ENCODE assay signal across 1 cellular context in the genomic region with DNA sequence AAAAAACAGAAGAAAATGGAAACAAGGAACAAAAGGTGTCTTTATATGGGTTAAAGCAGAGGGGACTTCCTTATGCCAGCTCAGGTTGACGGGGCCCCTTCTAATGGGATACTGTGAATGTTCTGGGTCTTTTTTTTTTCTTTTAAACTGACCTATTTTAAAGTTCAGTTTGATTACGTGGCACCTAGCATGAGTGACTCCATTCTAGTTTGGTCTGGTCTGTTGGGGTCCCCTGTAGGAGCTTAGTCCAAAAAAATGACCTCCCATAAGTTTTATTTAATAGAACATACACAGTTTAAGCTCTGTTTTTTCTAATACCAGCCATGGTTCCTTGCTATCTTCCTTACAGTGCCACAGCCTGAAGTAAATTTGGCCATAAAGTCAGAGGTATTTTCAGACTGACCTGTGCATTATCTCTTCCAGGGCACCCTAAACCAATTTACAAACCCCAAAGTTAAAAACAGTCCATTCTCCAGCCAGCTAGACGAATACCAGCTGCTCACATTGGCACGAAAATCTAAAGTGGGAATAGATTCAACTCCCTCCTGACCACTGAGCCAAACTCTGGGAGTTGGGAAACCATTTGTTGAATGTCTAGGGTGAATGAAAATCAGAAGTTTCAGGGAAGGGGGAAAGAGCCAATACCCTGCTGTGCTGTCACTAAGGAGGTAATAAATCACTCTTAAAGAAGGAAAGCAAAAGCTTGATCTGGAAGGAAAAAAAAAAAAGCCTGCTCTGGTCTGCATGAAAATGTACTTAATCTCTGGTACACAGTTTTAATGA.
TF ChIP-seq lines count a peak whose summit lies in the region.

No MANE protein-coding gene starts in this region.

TF ChIP-seq in GM23338, 12 proteins besides CTCF, POLR2A, EP300 and RAD21 (continued from another document):
- TF ChIP-seq, protein P1, sequence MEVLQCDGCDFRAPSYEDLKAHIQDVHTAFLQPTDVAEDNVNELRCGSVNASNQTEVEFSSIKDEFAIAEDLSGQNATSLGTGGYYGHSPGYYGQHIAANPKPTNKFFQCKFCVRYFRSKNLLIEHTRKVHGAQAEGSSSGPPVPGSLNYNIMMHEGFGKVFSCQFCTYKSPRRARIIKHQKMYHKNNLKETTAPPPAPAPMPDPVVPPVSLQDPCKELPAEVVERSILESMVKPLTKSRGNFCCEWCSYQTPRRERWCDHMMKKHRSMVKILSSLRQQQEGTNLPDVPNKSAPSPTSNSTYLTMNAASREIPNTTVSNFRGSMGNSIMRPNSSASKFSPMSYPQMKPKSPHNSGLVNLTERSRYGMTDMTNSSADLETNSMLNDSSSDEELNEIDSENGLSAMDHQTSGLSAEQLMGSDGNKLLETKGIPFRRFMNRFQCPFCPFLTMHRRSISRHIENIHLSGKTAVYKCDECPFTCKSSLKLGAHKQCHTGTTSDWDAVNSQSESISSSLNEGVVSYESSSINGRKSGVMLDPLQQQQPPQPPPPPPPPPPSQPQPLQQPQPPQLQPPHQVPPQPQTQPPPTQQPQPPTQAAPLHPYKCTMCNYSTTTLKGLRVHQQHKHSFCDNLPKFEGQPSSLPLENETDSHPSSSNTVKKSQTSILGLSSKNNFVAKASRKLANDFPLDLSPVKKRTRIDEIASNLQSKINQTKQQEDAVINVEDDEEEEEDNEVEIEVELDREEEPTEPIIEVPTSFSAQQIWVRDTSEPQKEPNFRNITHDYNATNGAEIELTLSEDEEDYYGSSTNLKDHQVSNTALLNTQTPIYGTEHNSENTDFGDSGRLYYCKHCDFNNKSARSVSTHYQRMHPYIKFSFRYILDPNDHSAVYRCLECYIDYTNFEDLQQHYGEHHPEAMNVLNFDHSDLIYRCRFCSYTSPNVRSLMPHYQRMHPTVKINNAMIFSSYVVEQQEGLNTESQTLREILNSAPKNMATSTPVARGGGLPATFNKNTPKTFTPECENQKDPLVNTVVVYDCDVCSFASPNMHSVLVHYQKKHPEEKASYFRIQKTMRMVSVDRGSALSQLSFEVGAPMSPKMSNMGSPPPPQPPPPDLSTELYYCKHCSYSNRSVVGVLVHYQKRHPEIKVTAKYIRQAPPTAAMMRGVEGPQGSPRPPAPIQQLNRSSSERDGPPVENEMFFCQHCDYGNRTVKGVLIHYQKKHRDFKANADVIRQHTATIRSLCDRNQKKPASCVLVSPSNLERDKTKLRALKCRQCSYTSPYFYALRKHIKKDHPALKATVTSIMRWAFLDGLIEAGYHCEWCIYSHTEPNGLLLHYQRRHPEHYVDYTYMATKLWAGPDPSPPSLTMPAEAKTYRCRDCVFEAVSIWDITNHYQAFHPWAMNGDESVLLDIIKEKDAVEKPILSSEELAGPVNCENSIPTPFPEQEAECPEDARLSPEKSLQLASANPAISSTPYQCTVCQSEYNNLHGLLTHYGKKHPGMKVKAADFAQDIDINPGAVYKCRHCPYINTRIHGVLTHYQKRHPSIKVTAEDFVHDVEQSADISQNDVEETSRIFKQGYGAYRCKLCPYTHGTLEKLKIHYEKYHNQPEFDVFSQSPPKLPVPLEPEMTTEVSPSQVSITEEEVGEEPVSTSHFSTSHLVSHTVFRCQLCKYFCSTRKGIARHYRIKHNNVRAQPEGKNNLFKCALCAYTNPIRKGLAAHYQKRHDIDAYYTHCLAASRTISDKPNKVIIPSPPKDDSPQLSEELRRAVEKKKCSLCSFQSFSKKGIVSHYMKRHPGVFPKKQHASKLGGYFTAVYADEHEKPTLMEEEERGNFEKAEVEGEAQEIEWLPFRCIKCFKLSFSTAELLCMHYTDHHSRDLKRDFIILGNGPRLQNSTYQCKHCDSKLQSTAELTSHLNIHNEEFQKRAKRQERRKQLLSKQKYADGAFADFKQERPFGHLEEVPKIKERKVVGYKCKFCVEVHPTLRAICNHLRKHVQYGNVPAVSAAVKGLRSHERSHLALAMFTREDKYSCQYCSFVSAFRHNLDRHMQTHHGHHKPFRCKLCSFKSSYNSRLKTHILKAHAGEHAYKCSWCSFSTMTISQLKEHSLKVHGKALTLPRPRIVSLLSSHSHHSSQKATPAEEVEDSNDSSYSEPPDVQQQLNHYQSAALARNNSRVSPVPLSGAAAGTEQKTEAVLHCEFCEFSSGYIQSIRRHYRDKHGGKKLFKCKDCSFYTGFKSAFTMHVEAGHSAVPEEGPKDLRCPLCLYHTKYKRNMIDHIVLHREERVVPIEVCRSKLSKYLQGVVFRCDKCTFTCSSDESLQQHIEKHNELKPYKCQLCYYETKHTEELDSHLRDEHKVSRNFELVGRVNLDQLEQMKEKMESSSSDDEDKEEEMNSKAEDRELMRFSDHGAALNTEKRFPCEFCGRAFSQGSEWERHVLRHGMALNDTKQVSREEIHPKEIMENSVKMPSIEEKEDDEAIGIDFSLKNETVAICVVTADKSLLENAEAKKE (CRISPR knock-in tag; IDR thresholded peaks at IDR 0.05): no peak
- TF ChIP-seq NANOG (IDR thresholded peaks at IDR 0.05; ENCODE audit: borderline replicate concordance) (no peak), ETS1 (IDR thresholded peaks at IDR 0.05) (no peak)
